Comparison of ENCODE assay signal across 8 cellular contexts in genomic region chr19:36687214-36688056, GRCh38. TPM values are rescaled to one million over a fixed set of nuclear protein-coding genes. Genes with fewer than 3 reads are reported as not detected.
DNase-seq lines count a peak whose midpoint lies in the region; ATAC-seq lines count a peak whose summit lies in the region.

Gene ZNF567, plus strand, starts transcription at chr19:36687612. Its CDS starts 7,256 bp downstream, at chr19:36694868.

- H3K4me1 Mint-ChIP-seq in activated T-cell treated with anti-CD3 and anti-CD28 coated beads, Interleukin-2, amount 50 U/mL, for 24 hours (ENCODE audit: low read depth): peaks cover 34% of the 10 kb centered on the region

- DNase-seq in DMS 273 (lab: John Stamatoyannopoulos, UW; ENCODE audit: unreplicated experiment) (peak; percentile 99), HuH-7.5 (ENCODE audit: low spot score) (peak; percentile 93), OCI-M2 (lab: John Stamatoyannopoulos, UW; ENCODE audit: unreplicated experiment) (peak; percentile 99)
- peak; percentile 99 for DNase-seq in activated T-cell treated with anti-CD3 and anti-CD28 coated beads, Interleukin-2, amount 50 U/mL, for 24 hours
- DNase-seq in stimulated activated CD8-positive, alpha-beta memory T cell treated with anti-CD3 and anti-CD28 coated beads, Interleukin-4, amount 100 ng/mL, for 4 hours (ENCODE audit: low read depth in 2 of 2, low spot score in 1 of 2): peak; percentile 97 to 98

- no peaks in the 10 kb centered on the region for H3K27me3 ChIP-seq in esophagus (ENCODE audit: control insufficient read depth in 1 of 2, insufficient read depth in 2 of 2, low read length in 2 of 2)
- no peaks in the 10 kb centered on the region for H3K27me3 ChIP-seq in mucosa of rectum (ENCODE audit: control insufficient read depth in 2 of 2, insufficient read depth in 2 of 2, low read length in 2 of 2)

- peaks cover 37% of the 10 kb centered on the region for H3K9me3 Mint-ChIP-seq in activated T-cell treated with anti-CD3 and anti-CD28 coated beads, Interleukin-2, amount 50 U/mL, for 24 hours

- H3K4me1 ChIP-seq in esophagus (ENCODE audit: control insufficient read depth in 2 of 2, insufficient read depth in 2 of 2, low read length in 1 of 2) (no peaks in the 10 kb centered on the region), mucosa of rectum (ENCODE audit: control insufficient read depth in 2 of 2, insufficient read depth in 2 of 2, low read length in 2 of 2) (peaks cover 14 to 16% of the 10 kb centered on the region in 2 donors)

- H3K27ac Mint-ChIP-seq in activated T-cell treated with anti-CD3 and anti-CD28 coated beads, Interleukin-2, amount 50 U/mL, for 24 hours: peak within 1 kb of the TSS; percentile 98

- H3K4me3 Mint-ChIP-seq in activated T-cell treated with anti-CD3 and anti-CD28 coated beads, Interleukin-2, amount 50 U/mL, for 24 hours: peak within 1 kb of the TSS; percentile 99

- peaks cover 0 to 2% of the 10 kb centered on the region in 2 donors for H3K9me3 ChIP-seq in esophagus (ENCODE audit: control insufficient read depth in 2 of 2, insufficient read depth in 1 of 2, low read depth in 1 of 2, low read length in 1 of 2)
- peaks cover 3 to 8% of the 10 kb centered on the region in 2 donors for H3K9me3 ChIP-seq in mucosa of rectum (ENCODE audit: control insufficient read depth in 2 of 2, low read length in 2 of 2)

- 0 to 1% methylated on average over 69 of the region's 69 CpGs for WGBS in esophagus, 2 donors

- H3K36me3 ChIP-seq in esophagus (ENCODE audit: control insufficient read depth in 2 of 2, insufficient read depth in 2 of 2, low read length in 1 of 2) (peaks cover under 1 to 11% of the 10 kb centered on the region in 2 donors), mucosa of rectum (ENCODE audit: control insufficient read depth in 2 of 2, insufficient read depth in 2 of 2, low read length in 2 of 2) (peaks cover 27 to 28% of the 10 kb centered on the region in 2 donors)

- H3K27ac ChIP-seq in esophagus (ENCODE audit: low read depth in 2 of 2, low read length in 1 of 2) (peak within 1 kb of the TSS; percentile 71 to 94), mucosa of rectum (ENCODE audit: low read depth in 2 of 2, low read length in 2 of 2) (peak within 1 kb of the TSS; percentile 39 to 72)

- no peaks in the 10 kb centered on the region for H3K27me3 Mint-ChIP-seq in activated T-cell treated with anti-CD3 and anti-CD28 coated beads, Interleukin-2, amount 50 U/mL, for 24 hours

- peak within 1 kb of the TSS; percentile 83 to 92 for H3K9ac ChIP-seq in mucosa of rectum (ENCODE audit: low read depth in 1 of 2, low read length in 2 of 2)

- ATAC-seq in GM21526 (IDR thresholded peaks at IDR 0.05; ENCODE audit: low FRiP score, unreplicated experiment): peak; percentile 85

- peak within 1 kb of the TSS; percentile 94 to 97 for H3K4me3 ChIP-seq in esophagus (ENCODE audit: low read depth in 1 of 2, low read length in 2 of 2)
- H3K4me3 ChIP-seq in mucosa of rectum (ENCODE audit: low read length in 2 of 2): peak within 1 kb of the TSS; percentile 89 to 99

- H3K36me3 Mint-ChIP-seq in activated T-cell treated with anti-CD3 and anti-CD28 coated beads, Interleukin-2, amount 50 U/mL, for 24 hours (ENCODE audit: low read depth): peaks cover 83% of the 10 kb centered on the region

RNA-seq across cellular contexts. Expression of gene ZNF567, which starts in this region (rescaled TPM):
- 1 to 10 TPM; 1.6 to 2.1 TPM for polyA plus RNA-seq in esophagus

Comparison
In these comparisons a context has a peak if more than half of its experiments do, and no peak if none do; other contexts are left out.
1. Peak in every context shown above with its lines: DNase-seq, ATAC-seq, H3K4me3 ChIP-seq and H3K27ac ChIP-seq.